22 cellular contexts compared by ENCODE assay signal in genomic region chr3:194938845-194939531, GRCh38.
DNase-seq lines count a peak whose midpoint lies in the region; ATAC-seq, FAIRE-seq and TF ChIP-seq lines count a peak whose summit lies in the region.
"Had no signal": no experiment of that assay in that cellular context is flagged by ENCODE, and none has a peak within 500 bp of the region (broad histone marks: within the 10 kb centered on the region; RNA-seq: fewer than 3 reads in every experiment).

No MANE protein-coding gene starts in this region.

- H3K27ac Mint-ChIP-seq in activated naive CD4-positive, alpha-beta T cell treated with anti-CD3 and anti-CD28 coated beads, Interleukin-2, amount 10 ng/mL, durations not matched to agents 7 days and 5 days = no peak overlapping the region
- H3K27ac Mint-ChIP-seq: activated T-cell treated with anti-CD3 and anti-CD28 coated beads, Interleukin-2, amount 50 U/mL, for 72 hours had no signal

- H3K27ac ChIP-seq in adrenal gland = peak overlapping the region in 1 of 5 donors; percentile 31
- H3K27ac ChIP-seq in esophagus muscularis mucosa (replicated peaks in 1 of 4) = peak overlapping the region in 1 of 4 donors; percentile 53
- no peak overlapping the region for H3K27ac ChIP-seq in kidney (ENCODE audit: low read depth in 2 of 2, low read length in 2 of 2)
- peak overlapping the region in 3 of 4 donors; percentile 9 to 36 (median 27) for H3K27ac ChIP-seq in sigmoid colon
- H3K27ac ChIP-seq in effector memory CD4-positive, alpha-beta T cell (ENCODE audit: insufficient read depth, low read length, poor library complexity, severe bottlenecking) = no peak overlapping the region
- H3K27ac ChIP-seq: BLaER1, foreskin keratinocyte, pancreas, thoracic aorta had no signal

- H3K9ac ChIP-seq in kidney (ENCODE audit: low read length in 2 of 2) = no peak overlapping the region
- H3K9ac ChIP-seq: BLaER1 had no signal

- no peak for TF ChIP-seq CTCF in adrenal gland (IDR thresholded peaks at IDR 0.05)
- TF ChIP-seq CTCF in esophagus muscularis mucosa (IDR thresholded peaks at IDR 0.05) = no peak
- TF ChIP-seq CTCF in kidney (IDR thresholded peaks at IDR 0.05; ENCODE audit: borderline replicate concordance, extremely low read depth, insufficient read depth) = no peak
- TF ChIP-seq CTCF in sigmoid colon (IDR thresholded peaks at IDR 0.05) = no peak

- H3K36me3 Mint-ChIP-seq in activated naive CD4-positive, alpha-beta T cell treated with anti-CD3 and anti-CD28 coated beads, Interleukin-2, amount 10 ng/mL, durations not matched to agents 7 days and 5 days = no peaks in the 10 kb centered on the region

- H3K27me3 ChIP-seq in adrenal gland (no peaks in the 10 kb centered on the region), esophagus muscularis mucosa (no peaks in the 10 kb centered on the region), sigmoid colon (no peaks in the 10 kb centered on the region)
- H3K27me3 ChIP-seq in effector memory CD4-positive, alpha-beta T cell (replicated peaks; ENCODE audit: control insufficient read depth, insufficient read depth, low read length, poor library complexity, severe bottlenecking) = no peaks in the 10 kb centered on the region
- H3K27me3 ChIP-seq: BLaER1, pancreas had no signal

- TF ChIP-seq POLR2A in adrenal gland (IDR thresholded peaks at IDR 0.05) (no peak), esophagus muscularis mucosa (IDR thresholded peaks at IDR 0.05; ENCODE audit: low read depth) (no peak), sigmoid colon (IDR thresholded peaks at IDR 0.05) (no peak)

- no peaks in the 10 kb centered on the region for H3K36me3 ChIP-seq in adrenal gland (replicated peaks in 1 of 2)
- no peaks in the 10 kb centered on the region for H3K36me3 ChIP-seq in esophagus muscularis mucosa
- H3K36me3 ChIP-seq in kidney (ENCODE audit: control insufficient read depth in 1 of 2, insufficient read depth in 2 of 2, low read length in 2 of 2) = no peaks in the 10 kb centered on the region
- no peaks in the 10 kb centered on the region for H3K36me3 ChIP-seq in sigmoid colon
- no peaks in the 10 kb centered on the region for H3K36me3 ChIP-seq in effector memory CD4-positive, alpha-beta T cell (ENCODE audit: control insufficient read depth, insufficient read depth, low read length)
- H3K36me3 ChIP-seq: BLaER1, pancreas, thoracic aorta had no signal

- H3K4me3 ChIP-seq in adrenal gland = no peak overlapping the region
- H3K4me3 ChIP-seq in esophagus muscularis mucosa = no peak overlapping the region
- H3K4me3 ChIP-seq in kidney (ENCODE audit: low read length in 2 of 2) = no peak overlapping the region
- H3K4me3 ChIP-seq in sigmoid colon = no peak overlapping the region
- no peak overlapping the region for H3K4me3 ChIP-seq in effector memory CD4-positive, alpha-beta T cell (ENCODE audit: insufficient read depth, low read depth, low read length, poor library complexity, severe bottlenecking)
- H3K4me3 ChIP-seq: BLaER1, pancreas, thoracic aorta had no signal

- H3K4me1 ChIP-seq in adrenal gland (replicated peaks in 1 of 2) (peaks cover 11% of the 10 kb centered on the region in 2 donors), esophagus muscularis mucosa (peaks cover 16 to 27% (median 17%) of the 10 kb centered on the region in 4 donors), kidney (ENCODE audit: control insufficient read depth in 1 of 2, insufficient read depth in 1 of 2, low read depth in 1 of 2, low read length in 2 of 2) (peaks cover 0 to 5% of the 10 kb centered on the region in 2 donors), sigmoid colon (peaks cover 0 to 22% (median 8%) of the 10 kb centered on the region in 4 donors)
- H3K4me1 ChIP-seq in effector memory CD4-positive, alpha-beta T cell (ENCODE audit: control insufficient read depth, insufficient read depth, low read length, poor library complexity, severe bottlenecking) = no peaks in the 10 kb centered on the region
- H3K4me1 ChIP-seq: foreskin keratinocyte, pancreas had no signal

- FAIRE-seq in kidney (lab: Jason Lieb, UNC) = no peak
- FAIRE-seq: endometrium, pancreas had no signal

- no peak for TF ChIP-seq EP300 in esophagus muscularis mucosa (IDR thresholded peaks at IDR 0.05)
- TF ChIP-seq EP300 in sigmoid colon (IDR thresholded peaks at IDR 0.05) = no peak

- no peaks in the 10 kb centered on the region for H3K4me1 Mint-ChIP-seq in activated naive CD4-positive, alpha-beta T cell treated with anti-CD3 and anti-CD28 coated beads, Interleukin-2, amount 10 ng/mL, durations not matched to agents 7 days and 5 days

- WGBS in adrenal gland, 4 donors = 42 to 61% (median 55%) methylated on average over 5 to 8 of the region's 8 CpGs
- 69% methylated on average over 7 of the region's 8 CpGs for WGBS in esophagus muscularis mucosa
- 75 to 79% methylated on average over 8 of the region's 8 CpGs for WGBS in sigmoid colon, 2 donors

- H3K9me3 Mint-ChIP-seq in activated naive CD4-positive, alpha-beta T cell treated with anti-CD3 and anti-CD28 coated beads, Interleukin-2, amount 10 ng/mL, durations not matched to agents 7 days and 5 days = no peaks in the 10 kb centered on the region
- H3K9me3 Mint-ChIP-seq: activated T-cell treated with anti-CD3 and anti-CD28 coated beads, Interleukin-2, amount 50 U/mL, for 72 hours had no signal

- H3K9me3 ChIP-seq in adrenal gland (replicated peaks in 1 of 3) (no peaks in the 10 kb centered on the region), esophagus muscularis mucosa (no peaks in the 10 kb centered on the region), kidney (ENCODE audit: control insufficient read depth in 1 of 2, low read length in 2 of 2) (no peaks in the 10 kb centered on the region), sigmoid colon (no peaks in the 10 kb centered on the region)
- no peaks in the 10 kb centered on the region for H3K9me3 ChIP-seq in effector memory CD4-positive, alpha-beta T cell (ENCODE audit: control insufficient read depth, low read length)
- H3K9me3 ChIP-seq: BLaER1, pancreas, thoracic aorta had no signal

- ATAC-seq in GM18498 (IDR thresholded peaks at IDR 0.05; ENCODE audit: unreplicated experiment) = no peak
- ATAC-seq: activated T-cell treated with anti-CD3 and anti-CD28 coated beads, Interleukin-2, amount 50 U/mL, for 72 hours; foreskin keratinocyte; HCT116 had no signal

- peaks cover 15% of the 10 kb centered on the region for H3K27me3 Mint-ChIP-seq in activated naive CD4-positive, alpha-beta T cell treated with anti-CD3 and anti-CD28 coated beads, Interleukin-2, amount 10 ng/mL, durations not matched to agents 7 days and 5 days

- intact Hi-C loops in adrenal gland (cut with DNase I) (no loop called here), esophagus muscularis mucosa (cut with DNase I) (no loop called here), kidney (cut with DNase I) (no loop called here), sigmoid colon (cut with DNase I) (no loop called here)

- DNase-seq in adrenal gland (peak; percentile 56 to 87 (median 78)), esophagus muscularis mucosa (ENCODE audit: extremely low spot score) (peak; percentile 79), kidney (peak; percentile 85), sigmoid colon (peak; percentile 85)
- DNase-seq in activated naive CD4-positive, alpha-beta T cell treated with anti-CD3 and anti-CD28 coated beads, Interleukin-2, amount 10 ng/mL, durations not matched to agents 7 days and 5 days = no peak
- DNase-seq in effector memory CD4-positive, alpha-beta T cell = no peak
- no peak for DNase-seq in stimulated activated CD4-positive, alpha-beta T cell treated with anti-CD3 and anti-CD28 coated beads, Interleukin-4, amount 100 ng/mL, for 24 hours
- DNase-seq: activated CD4-positive, alpha-beta T cell treated with anti-CD3 and anti-CD28 coated beads, Interleukin-2, amount 50 U/mL, for 4 hours; activated T-cell treated with anti-CD3 and anti-CD28 coated beads, Interleukin-2, amount 50 U/mL, for 72 hours; foreskin keratinocyte; KG1; NCI-H1092; NCI-H2029 treated with DMSO at 0.1 percent for 48 hours; NCI-H524; SHP77; stimulated activated CD4-positive, alpha-beta T cell treated with anti-CD3 and anti-CD28 coated beads, Interleukin-12 subunit alpha, Interleukin-12 subunit beta, amount 100 ng/mL, for 4 hours had no signal

- CTCF ChIA-PET in activated naive CD4-positive, alpha-beta T cell treated with anti-CD3 and anti-CD28 coated beads, Interleukin-2, amount 10 ng/mL, durations not matched to agents 7 days and 5 days (lab: Charles Lee) = no interaction called here

- no peak overlapping the region for H3K4me3 Mint-ChIP-seq in activated naive CD4-positive, alpha-beta T cell treated with anti-CD3 and anti-CD28 coated beads, Interleukin-2, amount 10 ng/mL, durations not matched to agents 7 days and 5 days
- H3K4me3 Mint-ChIP-seq: activated T-cell treated with anti-CD3 and anti-CD28 coated beads, Interleukin-2, amount 50 U/mL, for 72 hours had no signal

Comparison
In these comparisons a context has a peak if more than half of its experiments do, and no peak if none do; other contexts are left out.
1. DNase-seq: peak in adrenal gland (7 of 7), esophagus muscularis mucosa (single experiment), kidney (single experiment) and sigmoid colon (single experiment); none in activated naive CD4-positive, alpha-beta T cell treated with anti-CD3 and anti-CD28 coated beads, Interleukin-2, amount 10 ng/mL, durations not matched to agents 7 days and 5 days (single experiment), effector memory CD4-positive, alpha-beta T cell (0 of 3) and stimulated activated CD4-positive, alpha-beta T cell treated with anti-CD3 and anti-CD28 coated beads, Interleukin-4, amount 100 ng/mL, for 24 hours (single experiment).
2. H3K27ac ChIP-seq: peak in sigmoid colon (3 of 4); none in kidney (0 of 2) and effector memory CD4-positive, alpha-beta T cell (single experiment).